Comparison of ENCODE assay signal across 21 cellular contexts in genomic region chr13:75643182-75643581, GRCh38. TPM values are rescaled to one million over a fixed set of nuclear protein-coding genes. Genes with fewer than 3 reads are reported as not detected.
DNase-seq lines count a peak whose midpoint lies in the region; TF ChIP-seq lines count a peak whose summit lies in the region.
"Had no signal": no experiment of that assay in that cellular context is flagged by ENCODE, and none has a peak within 500 bp of the region (broad histone marks: within the 10 kb centered on the region; RNA-seq: fewer than 3 reads in every experiment).

No MANE protein-coding gene starts in this region.

- 76% methylated on average over 1 of the region's 1 CpG for WGBS in mesenchymal stem cell
- WGBS in suprapubic skin = 50% methylated on average over 1 of the region's 1 CpG

- no peak overlapping the region for H2BK12ac ChIP-seq in mesenchymal stem cell (ENCODE audit: low read length in 2 of 2)

- CTCF ChIA-PET in HEK293 (lab: Yijun Ruan, JAX) = no interaction called here

- no peak overlapping the region for H2BK5ac ChIP-seq in mesenchymal stem cell (ENCODE audit: low read depth, low read length, poor library complexity, severe bottlenecking)

- H3K79me1 ChIP-seq in mesenchymal stem cell (replicated peaks; ENCODE audit: low read length, poor library complexity, severe bottlenecking) = peaks cover 24% of the 10 kb centered on the region

- no peak overlapping the region for H2BK120ac ChIP-seq in mesenchymal stem cell (ENCODE audit: low read depth, low read length)

- DNase-seq in adipocyte (ENCODE audit: low read depth) (no peak), mesenchymal stem cell (no peak), suprapubic skin (ENCODE audit: low spot score in 2 of 2) (no peak), activated T-cell treated with anti-CD3 and anti-CD28 coated beads for 4 hours (no peak), NCI-H1092 (lab: John Stamatoyannopoulos, UW) (no peak), inferior parietal cortex (ENCODE audit: extremely low spot score) (no peak), BE2C (no peak)
- DNase-seq: CD4-positive, alpha-beta T cell; H9; NCI-H1048; NCI-H1417 treated with DMSO at 0.1 percent for 48 hours; NCI-H1694 treated with DMSO at 0.1 percent for 48 hours; NCI-H2081; NCI-H226; NCI-H510A; NCI-H69; Right ventricle myocardium superior; RPMI8226 had no signal

- no peak for TF ChIP-seq CTCF in HEK293 (tag by site-specific recombination; IDR thresholded peaks at IDR 0.05)
- no peak for TF ChIP-seq CTCF in suprapubic skin (IDR thresholded peaks at IDR 0.05)
- no peak for TF ChIP-seq CTCF in BE2C (IDR thresholded peaks at IDR 0.05; ENCODE audit: low read depth, low read length)

- H3K27ac ChIP-seq in HEK293 (ENCODE audit: extremely low read depth, low read depth, low read length) = no peak overlapping the region
- H3K27ac ChIP-seq in mesenchymal stem cell (ENCODE audit: low read length, poor library complexity, severe bottlenecking) = no peak overlapping the region
- peak overlapping the region; percentile 66 for H3K27ac ChIP-seq in suprapubic skin
- H3K27ac ChIP-seq: BLaER1 treated with 17β-estradiol and CSF1 and Interleukin-3, amounts not matched to agents 10 nM and 100 nM; KMS-11 had no signal

- H3K4me3 ChIP-seq in HEK293 (ENCODE audit: low read depth, low read length) = no peak overlapping the region
- H3K4me3 ChIP-seq in adipocyte (ENCODE audit: low read length) = peak overlapping the region; percentile 13
- H3K4me3 ChIP-seq in mesenchymal stem cell (ENCODE audit: insufficient read depth in 1 of 2, low read depth in 1 of 2, low read length in 2 of 2) = peak overlapping the region in 1 of 2 experiments; percentile 17
- H3K4me3 ChIP-seq in suprapubic skin = no peak overlapping the region
- no peak overlapping the region for H3K4me3 ChIP-seq in BE2C (ENCODE audit: low read depth, low read length)
- H3K4me3 ChIP-seq: BLaER1 treated with 17β-estradiol and CSF1 and Interleukin-3, amounts not matched to agents 10 nM and 100 nM had no signal

- H3K36me3 ChIP-seq in HEK293 (ENCODE audit: control insufficient read depth in 2 of 2, insufficient read depth in 1 of 2, low read length in 2 of 2) (peaks cover 0 to 8% of the 10 kb centered on the region in 2 experiments; a peak in 1 of 3 replicates), adipocyte (ENCODE audit: control insufficient read depth, insufficient read depth, low read length, severe bottlenecking) (peaks cover 47% of the 10 kb centered on the region), mesenchymal stem cell (ENCODE audit: control insufficient read depth in 1 of 2, insufficient read depth in 2 of 2, low read depth in 1 of 2, low read length in 2 of 2) (peaks cover 3 to 25% of the 10 kb centered on the region in 2 experiments), suprapubic skin (no peaks in the 10 kb centered on the region), BE2C (no peaks in the 10 kb centered on the region)
- H3K36me3 ChIP-seq: BLaER1 treated with 17β-estradiol and CSF1 and Interleukin-3, amounts not matched to agents 10 nM and 100 nM had no signal

- no peak overlapping the region for H4K91ac ChIP-seq in mesenchymal stem cell (ENCODE audit: low read length)

- POLR2A ChIA-PET in HEK293 (lab: Yijun Ruan, JAX) = no interaction called here

- H3K9ac ChIP-seq in adipocyte (ENCODE audit: low read length) (no peak overlapping the region), mesenchymal stem cell (ENCODE audit: low read length) (no peak overlapping the region)
- H3K9ac ChIP-seq: BLaER1 treated with 17β-estradiol and CSF1 and Interleukin-3, amounts not matched to agents 10 nM and 100 nM; KMS-11 had no signal

- H3K4ac ChIP-seq in mesenchymal stem cell (ENCODE audit: low read depth in 1 of 2, low read length in 2 of 2) = no peak overlapping the region

- H3K23ac ChIP-seq in mesenchymal stem cell (ENCODE audit: low read length in 2 of 2) = no peak overlapping the region

- no peak overlapping the region for H2AK5ac ChIP-seq in mesenchymal stem cell (ENCODE audit: low read length, severe bottlenecking)

- H3K14ac ChIP-seq in mesenchymal stem cell (ENCODE audit: low read length in 2 of 2) = no peak overlapping the region

- no peaks in the 10 kb centered on the region for H3K27me3 ChIP-seq in adipocyte (replicated peaks; ENCODE audit: control insufficient read depth, insufficient read depth, low read length)
- H3K27me3 ChIP-seq in mesenchymal stem cell (ENCODE audit: control insufficient read depth in 1 of 2, insufficient read depth in 1 of 2, low read length in 2 of 2) = no peaks in the 10 kb centered on the region
- no peaks in the 10 kb centered on the region for H3K27me3 ChIP-seq in suprapubic skin
- no peaks in the 10 kb centered on the region for H3K27me3 ChIP-seq in BE2C

- H3K18ac ChIP-seq in mesenchymal stem cell (ENCODE audit: low read depth in 1 of 2, low read length in 2 of 2) = no peak overlapping the region

- no peak for TF ChIP-seq EP300 in suprapubic skin (IDR thresholded peaks at IDR 0.05)

- H3K4me1 ChIP-seq in HEK293 (ENCODE audit: control insufficient read depth, insufficient read depth, low read length) (no peaks in the 10 kb centered on the region), adipocyte (ENCODE audit: control insufficient read depth, insufficient read depth, low read length) (peaks cover 34% of the 10 kb centered on the region), mesenchymal stem cell (ENCODE audit: control insufficient read depth, insufficient read depth, low read depth, low read length) (peaks cover 4% of the 10 kb centered on the region), suprapubic skin (peaks cover under 1% of the 10 kb centered on the region), BE2C (no peaks in the 10 kb centered on the region)
- H3K4me1 ChIP-seq: BLaER1 treated with 17β-estradiol and CSF1 and Interleukin-3, amounts not matched to agents 10 nM and 100 nM had no signal

- no peak for TF ChIP-seq POLR2A in suprapubic skin (IDR thresholded peaks at IDR 0.05)

- no peak overlapping the region for H3K4me2 ChIP-seq in mesenchymal stem cell (ENCODE audit: low read length, poor library complexity, severe bottlenecking)
- H3K4me2 ChIP-seq: BLaER1 treated with 17β-estradiol and CSF1 and Interleukin-3, amounts not matched to agents 10 nM and 100 nM; KMS-11 had no signal

- H2BK15ac ChIP-seq in mesenchymal stem cell (ENCODE audit: low read depth, poor library complexity, severe bottlenecking) = no peak overlapping the region

- no peak overlapping the region for H2AFZ ChIP-seq in mesenchymal stem cell (ENCODE audit: low read depth, low read length)

- no peaks in the 10 kb centered on the region for H3K9me3 ChIP-seq in HEK293 (ENCODE audit: control insufficient read depth, insufficient read depth, low read depth, low read length)
- no peaks in the 10 kb centered on the region for H3K9me3 ChIP-seq in adipocyte (ENCODE audit: control insufficient read depth, low read length)
- no peaks in the 10 kb centered on the region for H3K9me3 ChIP-seq in mesenchymal stem cell (ENCODE audit: control insufficient read depth, low read length)
- no peaks in the 10 kb centered on the region for H3K9me3 ChIP-seq in suprapubic skin
- H3K9me3 ChIP-seq in BE2C = no peaks in the 10 kb centered on the region
- H3K9me3 ChIP-seq: BLaER1 treated with 17β-estradiol and CSF1 and Interleukin-3, amounts not matched to agents 10 nM and 100 nM had no signal

- peak overlapping the region; percentile 27 for H4K8ac ChIP-seq in mesenchymal stem cell (ENCODE audit: low read length)

TF ChIP-seq in HEK293, 187 proteins besides CTCF, POLR2A, EP300 and RAD21:
- TF ChIP-seq RBAK (tag by site-specific recombination; IDR thresholded peaks at IDR 0.05) (no peak), SCRT2 (tag by site-specific recombination; IDR thresholded peaks at IDR 0.05) (0 out of 2 replicates have a peak, but pooled peaks have one; percentile 32)
TF ChIP-seq in HEK293: peak in this region for 1.

RNA-seq across cellular contexts. Expression of gene LMO7, which starts 7.1 kb away (rescaled TPM):
- 135 TPM for polyA plus RNA-seq in mesenchymal stem cell (2013, experiment 1 of 2)
- polyA plus RNA-seq in mesenchymal stem cell (2013, experiment 2 of 2) = 129 TPM
- total RNA-seq in suprapubic skin = 100 to 1,000 TPM in 1 of 4 donors, 10 to 100 TPM in 3; 75.2 to 127 (median 87.0) TPM
- 9.9 TPM for polyA plus RNA-seq in BE2C (2012; ENCODE audit: insufficient read depth, insufficient read length, low read depth)
